Comparison of ENCODE assay signal across 8 cellular contexts in genomic region chr9:127802576-127803443, GRCh38. TPM values are rescaled to one million over a fixed set of nuclear protein-coding genes. Genes with fewer than 3 reads are reported as not detected.
DNase-seq lines count a peak whose midpoint lies in the region; ATAC-seq, FAIRE-seq and TF ChIP-seq lines count a peak whose summit lies in the region.

A gene with protein sequence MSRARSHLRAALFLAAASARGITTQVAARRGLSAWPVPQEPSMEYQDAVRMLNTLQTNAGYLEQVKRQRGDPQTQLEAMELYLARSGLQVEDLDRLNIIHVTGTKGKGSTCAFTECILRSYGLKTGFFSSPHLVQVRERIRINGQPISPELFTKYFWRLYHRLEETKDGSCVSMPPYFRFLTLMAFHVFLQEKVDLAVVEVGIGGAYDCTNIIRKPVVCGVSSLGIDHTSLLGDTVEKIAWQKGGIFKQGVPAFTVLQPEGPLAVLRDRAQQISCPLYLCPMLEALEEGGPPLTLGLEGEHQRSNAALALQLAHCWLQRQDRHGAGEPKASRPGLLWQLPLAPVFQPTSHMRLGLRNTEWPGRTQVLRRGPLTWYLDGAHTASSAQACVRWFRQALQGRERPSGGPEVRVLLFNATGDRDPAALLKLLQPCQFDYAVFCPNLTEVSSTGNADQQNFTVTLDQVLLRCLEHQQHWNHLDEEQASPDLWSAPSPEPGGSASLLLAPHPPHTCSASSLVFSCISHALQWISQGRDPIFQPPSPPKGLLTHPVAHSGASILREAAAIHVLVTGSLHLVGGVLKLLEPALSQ (plus strand): TSS chr9:127802882. CDS start chr9:127802925, 43 bp downstream.

- FAIRE-seq in astrocyte (lab: Jason Lieb, UNC) = no peak

- no peaks in the 10 kb centered on the region for H3K9me3 Mint-ChIP-seq in astrocyte (ENCODE audit: unreplicated experiment)

- H4K20me1 ChIP-seq in astrocyte (ENCODE audit: insufficient read depth, low read length) = peaks cover 8% of the 10 kb centered on the region

- peak within 1 kb of the TSS; percentile 98 for H3K4me3 Mint-ChIP-seq in astrocyte (ENCODE audit: unreplicated experiment)

- peak within 1 kb of the TSS; percentile 97 for H3K27ac Mint-ChIP-seq in astrocyte (ENCODE audit: unreplicated experiment)

- no peaks in the 10 kb centered on the region for H3K27me3 Mint-ChIP-seq in astrocyte (ENCODE audit: low read depth, unreplicated experiment)

- no peaks in the 10 kb centered on the region for H3K27me3 ChIP-seq in astrocyte (ENCODE audit: insufficient read depth, low read length)

- peak within 1 kb of the TSS; percentile 85 for H2AFZ ChIP-seq in astrocyte (ENCODE audit: low read depth, low read length)

- H3K4me3 ChIP-seq in astrocyte (ENCODE audit: insufficient read depth, low read depth, low read length) = peak within 1 kb of the TSS; percentile 85

- DNase-seq in NCI-H1694 treated with DMSO at 0.1 percent for 48 hours (lab: John Stamatoyannopoulos, UW) (peak; percentile 78), T-helper 9 cell (peak; percentile 79), astrocyte (ENCODE audit: low read depth) (peak; percentile 76), hepatic stellate cell (ENCODE audit: low spot score) (peak; percentile 97), retina (peak; percentile 92), cortex of kidney (lab: John Stamatoyannopoulos, UW) (no peak)

- peaks cover 12% of the 10 kb centered on the region for H3K36me3 Mint-ChIP-seq in astrocyte (ENCODE audit: low read depth, unreplicated experiment)

- peaks cover 40% of the 10 kb centered on the region for H3K79me2 ChIP-seq in astrocyte (ENCODE audit: insufficient read depth, low read length)

- H3K4me1 ChIP-seq in astrocyte (ENCODE audit: insufficient read depth, low read length) = peaks cover 19% of the 10 kb centered on the region

- no peak for TF ChIP-seq CTCF in astrocyte (IDR thresholded peaks at IDR 0.05; ENCODE audit: insufficient read depth, low read depth, low read length)

- H3K4me2 ChIP-seq in astrocyte (ENCODE audit: low read length) = peak within 1 kb of the TSS; percentile 98

- no peaks in the 10 kb centered on the region for H3K9me3 ChIP-seq in astrocyte (ENCODE audit: insufficient read depth, low read depth, low read length)

- H3K9ac ChIP-seq in astrocyte (ENCODE audit: low read length) = peak within 1 kb of the TSS; percentile 98

- H3K4me1 Mint-ChIP-seq in astrocyte (ENCODE audit: low read depth, unreplicated experiment) = peaks cover 5% of the 10 kb centered on the region

- H3K36me3 ChIP-seq in astrocyte (ENCODE audit: insufficient read depth, low read length) = no peaks in the 10 kb centered on the region

- peak within 1 kb of the TSS; percentile 77 for H3K27ac ChIP-seq in astrocyte (ENCODE audit: low read depth, low read length)

- peak; percentile 49 for ATAC-seq in GM18499 (IDR thresholded peaks at IDR 0.05; ENCODE audit: insufficient read depth, unreplicated experiment)
- peak; percentile 74 for ATAC-seq in HG02852 (IDR thresholded peaks at IDR 0.05; ENCODE audit: unreplicated experiment)

RNA-seq across cellular contexts. Expression of the gene that starts here (rescaled TPM):
- 44.6 and 49.4 TPM in 2 replicates for total RNA-seq in astrocyte
